In the genomic region with DNA sequence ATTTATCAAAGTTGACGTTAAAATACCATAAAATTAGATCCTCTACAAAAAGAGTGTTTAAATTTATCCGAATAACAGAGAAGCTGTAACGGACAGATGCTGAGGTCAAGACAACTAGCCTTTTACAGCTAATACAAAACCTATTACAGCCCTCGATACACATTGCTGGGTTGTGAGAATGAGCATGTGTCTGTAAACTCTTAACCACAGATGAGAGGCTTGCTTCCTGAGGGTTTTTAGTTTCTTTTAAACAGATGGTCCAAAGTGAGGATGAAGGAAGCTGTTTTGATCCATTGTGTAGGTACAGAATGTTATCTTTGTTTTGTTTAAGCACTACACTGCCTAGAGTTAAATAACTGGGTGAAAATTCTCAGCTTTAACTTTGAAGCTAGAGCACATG, we compare ENCODE assay signal across 16 cellular contexts.
DNase-seq lines count a peak whose midpoint lies in the region; ATAC-seq, FAIRE-seq and TF ChIP-seq lines count a peak whose summit lies in the region.
"Had no signal": no experiment of that assay in that cellular context is flagged by ENCODE, and none has a peak within 500 bp of the region (broad histone marks: within the 10 kb centered on the region; RNA-seq: fewer than 3 reads in every experiment).

No MANE protein-coding gene starts in this region.

- DNase-seq in D721Med (ENCODE audit: insufficient read length, low spot score) (no peak), H54 (ENCODE audit: insufficient read length, low spot score) (no peak), NCI-H524 (lab: John Stamatoyannopoulos, UW) (peak; percentile 20 to 75), endothelial cell (ENCODE audit: low spot score) (no peak), GM20000 (ENCODE audit: low spot score) (no peak), NCI-H345 treated with DMSO at 0.1 percent for 48 hours (lab: John Stamatoyannopoulos, UW; ENCODE audit: unreplicated experiment) (no peak)
- DNase-seq in natural killer cell treated with Interleukin-12 subunit alpha and Interleukin-12 subunit beta and Interleukin-15 and Interleukin-18, amount 100 ng/mL, for 72 hours (ENCODE audit: low spot score) = no peak
- DNase-seq: activated naive CD8-positive, alpha-beta T cell treated with anti-CD3 and anti-CD28 coated beads, Interleukin-2, amount 50 U/mL, for 24 hours; DMS153; mesendoderm; NCI-H1930; pancreas; PC-3; stimulated activated CD4-positive, alpha-beta T cell treated with anti-CD3 and anti-CD28 coated beads, Interleukin-15, amount 100 ng/mL, for 24 hours had no signal

- no peak for TF ChIP-seq POLR2A in H54 (IDR thresholded peaks at IDR 0.05; ENCODE audit: low read depth, low read length)

- H3K27ac Mint-ChIP-seq in endothelial cell (ENCODE audit: unreplicated experiment) = peak overlapping the region; percentile 63
- H3K27ac Mint-ChIP-seq in natural killer cell treated with Interleukin-12 subunit alpha and Interleukin-12 subunit beta and Interleukin-15 and Interleukin-18, amount 100 ng/mL, for 72 hours = no peak overlapping the region
- H3K27ac Mint-ChIP-seq: activated naive CD8-positive, alpha-beta T cell treated with anti-CD3 and anti-CD28 coated beads, Interleukin-2, amount 50 U/mL, for 24 hours had no signal

- peak; percentile 76 for FAIRE-seq in D721Med (lab: Jason Lieb, UNC)
- peak; percentile 30 for FAIRE-seq in H54 (lab: Jason Lieb, UNC)
- FAIRE-seq: pancreas had no signal

- TF ChIP-seq CTCF in D721Med (IDR thresholded peaks at IDR 0.05; ENCODE audit: insufficient read depth, missing control alignments) (no peak), endothelial cell (IDR thresholded peaks at IDR 0.05; ENCODE audit: unreplicated experiment) (no peak), GM20000 (IDR thresholded peaks at IDR 0.05; ENCODE audit: extremely low read depth, missing control alignments) (no peak)

- ATAC-seq in natural killer cell treated with Interleukin-12 subunit alpha and Interleukin-12 subunit beta and Interleukin-15 and Interleukin-18, amount 100 ng/mL, for 72 hours = no peak
- no peak for ATAC-seq in GM19467 (IDR thresholded peaks at IDR 0.05; ENCODE audit: unreplicated experiment)
- ATAC-seq: activated CD4-positive, CD25-positive, alpha-beta regulatory T cell treated with anti-CD3 and anti-CD28 coated beads, Interleukin-2, amount 50 U/mL, for 24 hours; activated naive CD8-positive, alpha-beta T cell treated with anti-CD3 and anti-CD28 coated beads, Interleukin-2, amount 50 U/mL, for 24 hours; pancreas; PC-3 had no signal

- H3K9me3 Mint-ChIP-seq in endothelial cell (ENCODE audit: unreplicated experiment) = no peaks in the 10 kb centered on the region
- no peaks in the 10 kb centered on the region for H3K9me3 Mint-ChIP-seq in natural killer cell treated with Interleukin-12 subunit alpha and Interleukin-12 subunit beta and Interleukin-15 and Interleukin-18, amount 100 ng/mL, for 72 hours
- H3K9me3 Mint-ChIP-seq: activated naive CD8-positive, alpha-beta T cell treated with anti-CD3 and anti-CD28 coated beads, Interleukin-2, amount 50 U/mL, for 24 hours had no signal

- H3K36me3 Mint-ChIP-seq in endothelial cell (ENCODE audit: low read depth, unreplicated experiment) = peaks cover 9% of the 10 kb centered on the region
- no peaks in the 10 kb centered on the region for H3K36me3 Mint-ChIP-seq in natural killer cell treated with Interleukin-12 subunit alpha and Interleukin-12 subunit beta and Interleukin-15 and Interleukin-18, amount 100 ng/mL, for 72 hours

- H3K4me3 Mint-ChIP-seq in endothelial cell (ENCODE audit: unreplicated experiment) = no peak overlapping the region
- no peak overlapping the region for H3K4me3 Mint-ChIP-seq in natural killer cell treated with Interleukin-12 subunit alpha and Interleukin-12 subunit beta and Interleukin-15 and Interleukin-18, amount 100 ng/mL, for 72 hours
- H3K4me3 Mint-ChIP-seq: activated naive CD8-positive, alpha-beta T cell treated with anti-CD3 and anti-CD28 coated beads, Interleukin-2, amount 50 U/mL, for 24 hours had no signal

- no peaks in the 10 kb centered on the region for H3K27me3 Mint-ChIP-seq in endothelial cell (ENCODE audit: unreplicated experiment)
- peaks cover 0 to 14% of the 10 kb centered on the region in 2 donors for H3K27me3 Mint-ChIP-seq in natural killer cell treated with Interleukin-12 subunit alpha and Interleukin-12 subunit beta and Interleukin-15 and Interleukin-18, amount 100 ng/mL, for 72 hours

- peaks cover 61% of the 10 kb centered on the region for H3K4me1 Mint-ChIP-seq in endothelial cell (ENCODE audit: unreplicated experiment)
- no peaks in the 10 kb centered on the region for H3K4me1 Mint-ChIP-seq in natural killer cell treated with Interleukin-12 subunit alpha and Interleukin-12 subunit beta and Interleukin-15 and Interleukin-18, amount 100 ng/mL, for 72 hours (ENCODE audit: low read depth in 2 of 2)
- H3K4me1 Mint-ChIP-seq: activated naive CD8-positive, alpha-beta T cell treated with anti-CD3 and anti-CD28 coated beads, Interleukin-2, amount 50 U/mL, for 24 hours had no signal

Comparison
In these comparisons a context has a peak if more than half of its experiments do, and no peak if none do; other contexts are left out.
1. DNase-seq: peak in NCI-H524 (2 of 2); none in D721Med (single experiment), H54 (single experiment), endothelial cell (single experiment), GM20000 (single experiment), natural killer cell treated with Interleukin-12 subunit alpha and Interleukin-12 subunit beta and Interleukin-15 and Interleukin-18, amount 100 ng/mL, for 72 hours (single experiment) and NCI-H345 treated with DMSO at 0.1 percent for 48 hours (single experiment).